Comparison of ENCODE assay signal across 16 cellular contexts in genomic region chr9:82726404-82727276, GRCh38.
"Had no signal": no experiment of that assay in that cellular context is flagged by ENCODE, and none has a peak within 500 bp of the region (broad histone marks: within the 10 kb centered on the region; RNA-seq: fewer than 3 reads in every experiment).

No MANE protein-coding gene starts in this region.

- H3K4me2 ChIP-seq: hepatocyte had no signal

- H3K27me3 ChIP-seq: hepatocyte, ovary, testis, upper lobe of left lung had no signal

- ATAC-seq: activated CD4-positive, alpha-beta T cell treated with anti-CD3 and anti-CD28 coated beads for 36 hours; effector memory CD8-positive, alpha-beta T cell; naive thymus-derived CD8-positive, alpha-beta T cell; psoas muscle; right cardiac atrium; WTC11 had no signal

- DNase-seq: activated CD4-positive, alpha-beta T cell treated with anti-CD3 and anti-CD28 coated beads for 36 hours; activated CD4-positive, alpha-beta T cell treated with anti-CD3 and anti-CD28 coated beads, Interleukin-2, amount 50 U/mL, for 48 hours; activated naive CD8-positive, alpha-beta T cell treated with anti-CD3 and anti-CD28 coated beads, Interleukin-2, amount 10 ng/mL, durations not matched to agents 7 days and 5 days; caudate nucleus; effector memory CD8-positive, alpha-beta T cell; foreskin fibroblast; mesenchymal stem cell; naive thymus-derived CD8-positive, alpha-beta T cell; ovary; psoas muscle; right cardiac atrium; stimulated activated CD4-positive, alpha-beta T cell treated with anti-CD3 and anti-CD28 coated beads, Interleukin-2, amount 100 ng/mL, for 24 hours; testis; upper lobe of left lung had no signal

- H3K27ac ChIP-seq: hepatocyte, ovary, psoas muscle, testis, upper lobe of left lung had no signal

- H3K9me3 ChIP-seq: ovary, psoas muscle, testis, upper lobe of left lung had no signal

- H3K4me3 ChIP-seq: hepatocyte, ovary, psoas muscle, testis, upper lobe of left lung had no signal

- H3K4me1 ChIP-seq: psoas muscle, testis, upper lobe of left lung had no signal

- H2AFZ ChIP-seq: hepatocyte had no signal

- H3K79me2 ChIP-seq: hepatocyte had no signal

- H3K36me3 ChIP-seq: ovary, upper lobe of left lung had no signal
